1 cellular context compared by ENCODE assay signal in the genomic region with DNA sequence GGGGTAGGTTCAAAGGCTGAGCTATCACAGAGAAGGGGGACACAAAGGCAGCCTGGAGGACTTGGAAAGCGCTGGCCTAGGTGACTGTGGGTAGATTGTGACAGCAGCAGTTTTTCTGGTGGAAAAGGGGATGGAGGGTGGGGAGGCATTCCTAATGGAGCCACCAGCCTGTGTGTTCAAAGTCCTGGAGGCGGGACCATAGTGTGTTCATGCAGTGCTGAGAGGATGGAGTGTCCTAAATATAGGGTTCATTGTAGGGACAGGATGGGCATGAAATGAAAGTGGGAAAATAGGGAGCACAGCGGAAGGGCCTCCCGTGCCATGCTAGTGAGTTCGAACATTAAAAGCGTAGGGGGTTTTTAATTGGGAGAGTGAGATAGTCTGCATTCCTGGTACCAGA.
TF ChIP-seq lines count a peak whose summit lies in the region.

No MANE protein-coding gene starts in this region.

TF ChIP-seq in HepG2, 621 proteins besides CTCF, POLR2A, EP300 and RAD21:
- TF ChIP-seq ARNT (IDR thresholded peaks at IDR 0.05) (no peak), ZNF143 (CRISPR knock-in tag; IDR thresholded peaks at IDR 0.05) (no peak), RCOR2 (CRISPR knock-in tag; IDR thresholded peaks at IDR 0.05) (no peak), MTF2 (CRISPR knock-in tag; IDR thresholded peaks at IDR 0.05; ENCODE audit: borderline replicate concordance) (no peak), ZNF34 (CRISPR knock-in tag; IDR thresholded peaks at IDR 0.05; ENCODE audit: borderline replicate concordance) (no peak)
